ENCODE assay signal across 8 cellular contexts in the genomic region with DNA sequence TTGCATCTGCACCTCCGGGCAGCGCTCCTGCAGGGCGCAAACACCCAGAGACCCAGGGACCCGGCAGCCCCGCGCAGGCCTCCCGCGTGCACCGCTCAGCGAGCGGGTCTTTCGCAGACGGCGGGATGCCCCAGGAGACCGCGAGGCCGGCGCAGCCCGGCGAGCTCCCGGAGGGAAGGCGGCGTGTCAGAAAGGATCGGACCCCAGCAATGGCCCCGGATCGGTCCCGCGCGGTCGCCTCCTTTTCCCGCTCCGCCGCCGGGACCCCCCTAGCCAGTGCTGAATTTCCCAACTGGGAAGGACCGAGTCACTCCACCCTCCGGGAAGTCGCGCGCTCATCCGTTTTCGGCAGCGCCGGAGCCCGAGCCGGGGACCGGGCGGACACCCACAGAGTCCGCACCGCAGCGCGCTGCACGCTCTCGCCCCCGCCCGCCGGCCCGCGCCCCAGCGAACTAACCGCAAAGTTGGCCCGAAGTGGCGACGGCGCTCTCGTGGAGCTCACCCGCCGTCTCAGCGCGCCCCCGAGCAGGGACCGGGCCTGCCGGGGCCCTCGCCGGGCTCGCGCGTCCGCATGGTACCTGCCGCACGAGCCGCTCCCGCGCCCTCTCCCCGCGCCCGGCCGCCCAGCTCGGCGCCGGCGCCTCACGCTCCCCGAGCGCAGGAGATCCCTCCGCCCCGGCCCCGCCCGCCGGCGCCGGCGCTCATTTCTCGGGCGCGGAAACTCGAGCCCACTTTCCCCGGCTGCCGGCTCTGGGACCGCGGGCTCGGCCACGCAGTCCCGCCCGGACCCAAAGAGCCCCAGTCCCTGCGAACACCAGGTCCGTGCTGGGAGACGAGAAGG. TPM values are rescaled to one million over a fixed set of nuclear protein-coding genes. Genes with fewer than 3 reads are reported as not detected.
DNase-seq lines count a peak whose midpoint lies in the region; ATAC-seq, FAIRE-seq and TF ChIP-seq lines count a peak whose summit lies in the region.

A gene with protein sequence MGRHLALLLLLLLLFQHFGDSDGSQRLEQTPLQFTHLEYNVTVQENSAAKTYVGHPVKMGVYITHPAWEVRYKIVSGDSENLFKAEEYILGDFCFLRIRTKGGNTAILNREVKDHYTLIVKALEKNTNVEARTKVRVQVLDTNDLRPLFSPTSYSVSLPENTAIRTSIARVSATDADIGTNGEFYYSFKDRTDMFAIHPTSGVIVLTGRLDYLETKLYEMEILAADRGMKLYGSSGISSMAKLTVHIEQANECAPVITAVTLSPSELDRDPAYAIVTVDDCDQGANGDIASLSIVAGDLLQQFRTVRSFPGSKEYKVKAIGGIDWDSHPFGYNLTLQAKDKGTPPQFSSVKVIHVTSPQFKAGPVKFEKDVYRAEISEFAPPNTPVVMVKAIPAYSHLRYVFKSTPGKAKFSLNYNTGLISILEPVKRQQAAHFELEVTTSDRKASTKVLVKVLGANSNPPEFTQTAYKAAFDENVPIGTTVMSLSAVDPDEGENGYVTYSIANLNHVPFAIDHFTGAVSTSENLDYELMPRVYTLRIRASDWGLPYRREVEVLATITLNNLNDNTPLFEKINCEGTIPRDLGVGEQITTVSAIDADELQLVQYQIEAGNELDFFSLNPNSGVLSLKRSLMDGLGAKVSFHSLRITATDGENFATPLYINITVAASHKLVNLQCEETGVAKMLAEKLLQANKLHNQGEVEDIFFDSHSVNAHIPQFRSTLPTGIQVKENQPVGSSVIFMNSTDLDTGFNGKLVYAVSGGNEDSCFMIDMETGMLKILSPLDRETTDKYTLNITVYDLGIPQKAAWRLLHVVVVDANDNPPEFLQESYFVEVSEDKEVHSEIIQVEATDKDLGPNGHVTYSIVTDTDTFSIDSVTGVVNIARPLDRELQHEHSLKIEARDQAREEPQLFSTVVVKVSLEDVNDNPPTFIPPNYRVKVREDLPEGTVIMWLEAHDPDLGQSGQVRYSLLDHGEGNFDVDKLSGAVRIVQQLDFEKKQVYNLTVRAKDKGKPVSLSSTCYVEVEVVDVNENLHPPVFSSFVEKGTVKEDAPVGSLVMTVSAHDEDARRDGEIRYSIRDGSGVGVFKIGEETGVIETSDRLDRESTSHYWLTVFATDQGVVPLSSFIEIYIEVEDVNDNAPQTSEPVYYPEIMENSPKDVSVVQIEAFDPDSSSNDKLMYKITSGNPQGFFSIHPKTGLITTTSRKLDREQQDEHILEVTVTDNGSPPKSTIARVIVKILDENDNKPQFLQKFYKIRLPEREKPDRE (N-terminal part only) (minus strand): TSS at position 650 of the 841 bp plus-strand sequence. CDS start 14,029 bp downstream, outside the sequence.

- DNase-seq in NCI-H345 (lab: John Stamatoyannopoulos, UW) = peak; percentile 75
- DNase-seq in NCI-H345 treated with DMSO at 0.1 percent for 48 hours (lab: John Stamatoyannopoulos, UW; ENCODE audit: unreplicated experiment) = no peak
- DNase-seq in NCI-H2196 (lab: John Stamatoyannopoulos, UW; ENCODE audit: unreplicated experiment) = peak; percentile 47
- DNase-seq in bronchial epithelial cell (ENCODE audit: low read depth) = no peak
- peak; percentile 61 for DNase-seq in iPS-NIHi7 (ENCODE audit: extremely low spot score)
- DNase-seq in activated gamma-delta T cell treated with Interleukin-2 at 50 U/mL for 16 hours = no peak

- peak within 1 kb of the TSS; percentile 90 for H3K4me2 ChIP-seq in skeletal muscle satellite cell (ENCODE audit: low read length)

- TF ChIP-seq CTCF in bronchial epithelial cell (IDR thresholded peaks at IDR 0.05; ENCODE audit: insufficient read depth, low read length, severe bottlenecking) = no peak

- no peaks in the 10 kb centered on the region for H3K36me3 ChIP-seq in bronchial epithelial cell (ENCODE audit: control insufficient read depth, insufficient read depth, low read length)
- H3K36me3 ChIP-seq in skeletal muscle satellite cell (ENCODE audit: insufficient read depth, low read length) = peaks cover 6% of the 10 kb centered on the region

- H3K4me3 ChIP-seq in bronchial epithelial cell (ENCODE audit: low read depth, low read length) (peak within 1 kb of the TSS; percentile 61), skeletal muscle satellite cell (ENCODE audit: low read length) (peak within 1 kb of the TSS; percentile 96)

- peaks cover 17% of the 10 kb centered on the region for H3K4me1 ChIP-seq in skeletal muscle satellite cell (ENCODE audit: control insufficient read depth, insufficient read depth, low read length)

- H3K27me3 ChIP-seq in bronchial epithelial cell (ENCODE audit: control insufficient read depth, insufficient read depth, low read length) (no peaks in the 10 kb centered on the region), skeletal muscle satellite cell (ENCODE audit: control insufficient read depth, insufficient read depth, low read length) (no peaks in the 10 kb centered on the region)

- peak within 1 kb of the TSS; percentile 99 for H3K9ac ChIP-seq in skeletal muscle satellite cell (ENCODE audit: low read depth, low read length)

- no peak for ATAC-seq in HG03039 (IDR thresholded peaks at IDR 0.05; ENCODE audit: unreplicated experiment)

- peaks cover 10% of the 10 kb centered on the region for H3K9me3 ChIP-seq in skeletal muscle satellite cell (replicated peaks; ENCODE audit: low read length)

- no peak for FAIRE-seq in bronchial epithelial cell (lab: Jason Lieb, UNC)

RNA-seq across cellular contexts. Expression of the gene that starts here (rescaled TPM):
- total RNA-seq in bronchial epithelial cell = 237 and 301 TPM in 2 replicates
- 100 and 105 TPM in 2 replicates for total RNA-seq in skeletal muscle satellite cell (2012; rRNA removed)

Comparison
In these comparisons a context has a peak if more than half of its experiments do, and no peak if none do; other contexts are left out.
1. DNase-seq: peak in NCI-H345 (single experiment), NCI-H2196 (single experiment) and iPS-NIHi7 (single experiment); none in NCI-H345 treated with DMSO at 0.1 percent for 48 hours (single experiment), bronchial epithelial cell (single experiment) and activated gamma-delta T cell treated with Interleukin-2 at 50 U/mL for 16 hours (single experiment).